In the genomic region with DNA sequence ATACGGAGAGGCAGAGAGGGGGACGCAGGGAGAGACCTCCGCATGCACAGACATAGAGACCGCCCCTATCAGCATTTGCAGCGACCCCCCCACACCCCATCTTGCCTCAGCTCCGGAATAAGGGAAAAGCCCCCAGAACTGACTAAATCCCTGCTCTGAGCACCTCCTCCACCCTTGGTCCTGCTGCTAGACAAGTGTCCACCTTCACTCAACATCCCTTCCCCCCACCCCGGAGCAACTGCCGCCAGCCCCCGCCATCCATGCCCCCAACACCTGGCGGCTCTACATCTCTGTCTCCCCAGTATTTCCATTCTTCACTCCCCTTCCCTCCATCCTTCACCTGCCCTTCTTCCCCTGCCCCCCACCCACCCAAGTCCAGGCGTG, we compare ENCODE assay signal across 9 cellular contexts. TPM values are rescaled to one million over a fixed set of nuclear protein-coding genes. Genes with fewer than 3 reads are reported as not detected.
DNase-seq lines count a peak whose midpoint lies in the region; ATAC-seq and TF ChIP-seq lines count a peak whose summit lies in the region.
"Had no signal": no experiment of that assay in that cellular context is flagged by ENCODE, and none has a peak within 500 bp of the region (broad histone marks: within the 10 kb centered on the region; RNA-seq: fewer than 3 reads in every experiment).

No MANE protein-coding gene starts in this region.

- peak overlapping the region; percentile 88 for H3K4me3 ChIP-seq in AG04450 (ENCODE audit: low read depth, low read length)
- peak overlapping the region; percentile 75 for H3K4me3 ChIP-seq in HFF-Myc (replicated peaks; ENCODE audit: low read depth, low read length)

- TF ChIP-seq CTCF in AG04450 (IDR thresholded peaks at IDR 0.05; ENCODE audit: low read depth, low read length) (no peak), HFF-Myc (IDR thresholded peaks at IDR 0.05; ENCODE audit: low read depth, low read length, missing control alignments) (no peak), nephron (IDR thresholded peaks at IDR 0.05; ENCODE audit: unreplicated experiment in 3 of 3) (no peak)

- H3K36me3 Mint-ChIP-seq in nephron (ENCODE audit: low read depth) = peaks cover 18% of the 10 kb centered on the region

- no peaks in the 10 kb centered on the region for H3K9me3 ChIP-seq in AG04450 (ENCODE audit: control insufficient read depth, insufficient read depth, low read length)

- no peak for DNase-seq in AG04450 (ENCODE audit: low read depth, low spot score)
- no peak for DNase-seq in HFF-Myc (ENCODE audit: extremely low read depth, low read depth)
- DNase-seq in NCI-H1105 (lab: John Stamatoyannopoulos, UW) = no peak
- DNase-seq in activated gamma-delta T cell treated with Interleukin-2 at 50 U/mL for 16 hours = no peak
- DNase-seq in stimulated activated CD8-positive, alpha-beta memory T cell treated with anti-CD3 and anti-CD28 coated beads, Interleukin-4, amount 100 ng/mL, for 48 hours = no peak
- DNase-seq: NCI-H510A treated with DMSO at 0.1 percent for 48 hours had no signal

- H3K27ac Mint-ChIP-seq in nephron = peak overlapping the region in 1 of 3 experiments; percentile 11

- no peaks in the 10 kb centered on the region for H3K27me3 ChIP-seq in AG04450 (ENCODE audit: control insufficient read depth, insufficient read depth, low read length)

- H3K4me3 Mint-ChIP-seq in nephron = peak overlapping the region; percentile 77 to 93 (median 93)

- POLR2A ChIA-PET in AG04450 (lab: Yijun Ruan, JAX) = no interaction called here

- H3K9me3 Mint-ChIP-seq in nephron = no peaks in the 10 kb centered on the region

- H3K27me3 Mint-ChIP-seq in nephron (ENCODE audit: low read depth) = no peaks in the 10 kb centered on the region

- peaks cover 33% of the 10 kb centered on the region for H3K4me1 Mint-ChIP-seq in nephron

- CTCF ChIA-PET in AG04450 (lab: Charles Lee) = no interaction called here

- H3K27ac ChIP-seq in AG04450 (ENCODE audit: low read depth, low read length) (no peak overlapping the region), cingulate gyrus (ENCODE audit: low read depth, low read length) (peak overlapping the region; percentile 81)

- ATAC-seq in HG03280 (IDR thresholded peaks at IDR 0.05; ENCODE audit: unreplicated experiment) = no peak

RNA-seq across cellular contexts. Expression of gene SV2A, which starts 0.7 kb away (rescaled TPM):
- polyA plus RNA-seq in AG04450 (2011; rRNA removed) = 25.8 and 27.3 TPM in 2 replicates
- 48.2 and 54.4 TPM in 2 replicates for polyA minus RNA-seq in AG04450 (2011; rRNA and poly(A)+ RNA removed)

RNA-seq across cellular contexts. Expression of gene SF3B4, which starts 10.7 kb away (rescaled TPM):
- polyA plus RNA-seq in AG04450 (2011; rRNA removed) = 47.6 and 52.7 TPM in 2 replicates
- 44.2 and 50.1 TPM in 2 replicates for polyA minus RNA-seq in AG04450 (2011; rRNA and poly(A)+ RNA removed)

RNA-seq across cellular contexts. Expression of gene BOLA1, which starts 17.6 kb away (rescaled TPM):
- 10.1 and 11.8 TPM in 2 replicates for polyA plus RNA-seq in AG04450 (2011; rRNA removed)
- 0.69 and 1.5 TPM in 2 replicates for polyA minus RNA-seq in AG04450 (2011; rRNA and poly(A)+ RNA removed)

RNA-seq across cellular contexts. Expression of gene MTMR11, which starts 19.8 kb away (rescaled TPM):
- 13.9 and 17.0 TPM in 2 replicates for polyA plus RNA-seq in AG04450 (2011; rRNA removed)
- 20.1 and 21.4 TPM in 2 replicates for polyA minus RNA-seq in AG04450 (2011; rRNA and poly(A)+ RNA removed)
